1 cellular context compared by ENCODE assay signal in the genomic region with DNA sequence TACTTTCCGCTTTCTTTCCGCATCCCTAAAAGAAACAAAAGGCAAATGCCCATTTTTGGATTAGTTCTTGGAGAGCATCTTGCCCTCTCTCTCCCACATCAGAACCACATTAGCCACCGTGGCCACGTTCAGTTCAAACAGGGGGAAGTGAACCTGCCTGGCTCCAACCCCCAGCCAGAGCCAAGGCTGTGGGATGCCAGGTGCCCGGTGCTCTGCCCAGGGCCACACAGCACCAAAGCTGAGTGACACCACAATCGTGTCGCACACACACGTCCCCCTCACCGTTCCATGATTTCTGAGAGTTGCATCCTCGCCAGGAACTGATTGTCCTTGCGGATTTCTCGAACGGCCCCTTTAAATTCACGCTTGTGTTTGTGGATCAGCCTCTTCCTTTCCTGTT.
TF ChIP-seq lines count a peak whose summit lies in the region.

No MANE protein-coding gene starts in this region.

TF ChIP-seq in HepG2, 621 proteins besides CTCF, POLR2A, EP300 and RAD21:
- TF ChIP-seq MATR3 (CRISPR knock-in tag; IDR thresholded peaks at IDR 0.05) (no peak), ZFP37 (CRISPR knock-in tag; IDR thresholded peaks at IDR 0.05; ENCODE audit: borderline replicate concordance) (no peak), ZNF432 (CRISPR knock-in tag; IDR thresholded peaks at IDR 0.05; ENCODE audit: borderline replicate concordance) (no peak), STAG1 (CRISPR knock-in tag; IDR thresholded peaks at IDR 0.05) (no peak), ZNF224 (CRISPR knock-in tag; IDR thresholded peaks at IDR 0.05) (no peak), KLF9 (CRISPR knock-in tag; IDR thresholded peaks at IDR 0.05; ENCODE audit: low read depth) (no peak), BHLHE40 (IDR thresholded peaks at IDR 0.05; ENCODE audit: low read length) (no peak), ZBTB8A (CRISPR knock-in tag; IDR thresholded peaks at IDR 0.05; ENCODE audit: borderline replicate concordance, low read depth) (no peak), ZNF260 (CRISPR knock-in tag; IDR thresholded peaks at IDR 0.05; ENCODE audit: borderline replicate concordance, low read depth) (no peak), SIX4 (CRISPR knock-in tag; IDR thresholded peaks at IDR 0.05) (no peak)
- TF ChIP-seq, protein P1, sequence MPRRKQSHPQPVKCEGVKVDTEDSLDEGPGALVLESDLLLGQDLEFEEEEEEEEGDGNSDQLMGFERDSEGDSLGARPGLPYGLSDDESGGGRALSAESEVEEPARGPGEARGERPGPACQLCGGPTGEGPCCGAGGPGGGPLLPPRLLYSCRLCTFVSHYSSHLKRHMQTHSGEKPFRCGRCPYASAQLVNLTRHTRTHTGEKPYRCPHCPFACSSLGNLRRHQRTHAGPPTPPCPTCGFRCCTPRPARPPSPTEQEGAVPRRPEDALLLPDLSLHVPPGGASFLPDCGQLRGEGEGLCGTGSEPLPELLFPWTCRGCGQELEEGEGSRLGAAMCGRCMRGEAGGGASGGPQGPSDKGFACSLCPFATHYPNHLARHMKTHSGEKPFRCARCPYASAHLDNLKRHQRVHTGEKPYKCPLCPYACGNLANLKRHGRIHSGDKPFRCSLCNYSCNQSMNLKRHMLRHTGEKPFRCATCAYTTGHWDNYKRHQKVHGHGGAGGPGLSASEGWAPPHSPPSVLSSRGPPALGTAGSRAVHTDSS (CRISPR knock-in tag; conservative IDR thresholded peaks at IDR 0.05), result no peak
- TF ChIP-seq, protein P2, sequence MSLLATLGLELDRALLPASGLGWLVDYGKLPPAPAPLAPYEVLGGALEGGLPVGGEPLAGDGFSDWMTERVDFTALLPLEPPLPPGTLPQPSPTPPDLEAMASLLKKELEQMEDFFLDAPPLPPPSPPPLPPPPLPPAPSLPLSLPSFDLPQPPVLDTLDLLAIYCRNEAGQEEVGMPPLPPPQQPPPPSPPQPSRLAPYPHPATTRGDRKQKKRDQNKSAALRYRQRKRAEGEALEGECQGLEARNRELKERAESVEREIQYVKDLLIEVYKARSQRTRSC (CRISPR knock-in tag; IDR thresholded peaks at IDR 0.05; ENCODE audit: low read depth), result no peak
